In the genomic region with DNA sequence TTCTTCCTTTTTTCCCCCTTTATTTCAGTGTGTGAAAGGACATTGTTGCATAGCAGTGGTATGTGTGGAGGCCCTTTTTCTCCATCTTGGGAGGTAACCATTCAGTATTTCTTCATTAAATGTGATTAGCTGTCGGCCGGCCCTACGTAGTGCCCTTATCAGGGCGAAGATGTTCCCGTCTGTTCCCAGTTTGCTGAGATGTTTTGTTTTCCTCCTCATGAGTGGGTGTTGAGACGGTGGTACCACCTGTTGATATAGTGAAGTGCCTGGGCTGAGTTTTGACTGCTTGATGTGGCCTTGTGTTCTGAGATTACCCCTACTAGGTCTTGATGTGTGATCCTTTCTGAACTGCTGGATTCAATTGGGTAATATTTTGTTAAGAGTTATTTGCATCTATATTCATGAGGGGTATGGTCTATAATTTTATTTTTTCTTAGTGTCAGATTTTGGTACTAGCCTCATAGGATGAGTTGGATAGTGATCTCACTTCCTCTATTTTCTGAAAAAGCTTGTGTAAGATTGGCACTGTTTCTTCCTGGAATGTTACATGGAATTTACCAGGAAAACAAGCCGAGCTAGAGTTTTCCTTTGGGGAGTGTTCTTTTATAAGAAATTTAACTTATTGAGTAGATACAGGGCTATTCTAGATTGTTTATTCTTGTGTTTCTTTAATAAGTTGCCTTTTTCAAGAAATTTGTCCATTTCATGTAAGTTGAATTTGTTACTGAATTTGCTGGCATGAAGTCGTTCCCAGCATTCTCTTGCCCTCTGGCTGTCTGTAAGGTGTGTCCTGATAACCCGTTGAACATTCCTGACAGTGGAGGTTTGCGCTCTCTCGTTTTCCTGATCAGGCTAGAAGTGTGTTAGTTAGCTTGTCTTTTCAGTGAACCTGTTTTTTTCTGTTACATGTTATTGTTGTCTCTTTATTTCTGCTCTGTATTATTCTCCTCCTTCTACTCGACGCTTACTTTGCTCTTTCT, we compare ENCODE assay signal across 13 cellular contexts. TPM values are rescaled to one million over a fixed set of nuclear protein-coding genes. Genes with fewer than 3 reads are reported as not detected.
DNase-seq lines count a peak whose midpoint lies in the region; ATAC-seq and TF ChIP-seq lines count a peak whose summit lies in the region.
"Had no signal": no experiment of that assay in that cellular context is flagged by ENCODE, and none has a peak within 500 bp of the region (broad histone marks: within the 10 kb centered on the region; RNA-seq: fewer than 3 reads in every experiment).

No MANE protein-coding gene starts in this region.

- H3F3A ChIP-seq in GM23338 (replicated peaks; ENCODE audit: low read depth), result peaks cover 7% of the 10 kb centered on the region; the same call in 1 of the 2 replicates
- peaks cover 7% of the 10 kb centered on the region for H3F3A ChIP-seq in SK-N-SH (replicated peaks; ENCODE audit: insufficient read depth)

- H3K79me1 ChIP-seq in mesendoderm (ENCODE audit: low read length), result peaks cover 12% of the 10 kb centered on the region

- POLR2A ChIA-PET in SK-N-SH (lab: Yijun Ruan, JAX), result no interaction called here

- DNase-seq in CD4-positive, CD25-positive, alpha-beta regulatory T cell, result no peak
- DNase-seq in GM23338 (ENCODE audit: low spot score) (no peak), mammary epithelial cell (no peak), mesendoderm (peak; percentile 13), NCI-H1417 treated with DMSO at 0.1 percent for 48 hours (lab: John Stamatoyannopoulos, UW) (no peak), caudate nucleus (lab: John Stamatoyannopoulos, UW) (no peak), SK-N-SH (no peak), SIG-M5 treated with dmso at 0.1 percent for 504 hours (lab: John Stamatoyannopoulos, UW; ENCODE audit: unreplicated experiment) (no peak)
- DNase-seq: activated CD8-positive, alpha-beta memory T cell treated with anti-CD3 and anti-CD28 coated beads, Interleukin-2, amount 10 ng/mL, durations not matched to agents 7 days and 5 days; DMS 273 treated with DMSO at 0.1 percent for 48 hours; NCI-H446 treated with DMSO at 0.1 percent for 48 hours had no signal

- WGBS in mammary epithelial cell (ENCODE audit: low coverage, missing lambda C conversion rate), result 69% methylated on average over 13 of the region's 13 CpGs
- no CpG with 5 or more reads among the region's 13 CpGs for WGBS in mesendoderm (ENCODE audit: extremely low coverage, insufficient coverage, low lambda C conversion rate)
- WGBS in SK-N-SH (ENCODE audit: low lambda C conversion rate), result 87% methylated on average over 13 of the region's 13 CpGs

- H3K18ac ChIP-seq in mesendoderm (ENCODE audit: low read length), result no peak overlapping the region

- no peaks in the 10 kb centered on the region for H3K9me3 ChIP-seq in CD4-positive, CD25-positive, alpha-beta regulatory T cell (ENCODE audit: control insufficient read depth in 2 of 2, low read length in 2 of 2)
- no peaks in the 10 kb centered on the region for H3K9me3 ChIP-seq in mammary epithelial cell (replicated peaks; ENCODE audit: insufficient read depth, low read length)
- H3K9me3 ChIP-seq in SK-N-SH, result no peaks in the 10 kb centered on the region

- ATAC-seq in CD4-positive, CD25-positive, alpha-beta regulatory T cell (ENCODE audit: low read depth in 2 of 2), result no peak
- no peak for ATAC-seq in GM23338
- ATAC-seq: activated CD8-positive, alpha-beta memory T cell treated with anti-CD3 and anti-CD28 coated beads, Interleukin-2, amount 10 ng/mL, durations not matched to agents 7 days and 5 days had no signal

- H2AFZ ChIP-seq in GM23338 (no peak overlapping the region), mammary epithelial cell (ENCODE audit: low read depth, low read length) (no peak overlapping the region), SK-N-SH (ENCODE audit: low read depth) (no peak overlapping the region)

- peak overlapping the region in 1 of 4 donors; percentile 60 for H3K4me3 Mint-ChIP-seq in CD4-positive, CD25-positive, alpha-beta regulatory T cell
- H3K4me3 Mint-ChIP-seq in GM23338, result no peak overlapping the region
- H3K4me3 Mint-ChIP-seq: activated CD8-positive, alpha-beta memory T cell treated with anti-CD3 and anti-CD28 coated beads, Interleukin-2, amount 10 ng/mL, durations not matched to agents 7 days and 5 days had no signal

- H3K27ac Mint-ChIP-seq in CD4-positive, CD25-positive, alpha-beta regulatory T cell, result peak overlapping the region; percentile 37 to 79 (median 55)
- H3K27ac Mint-ChIP-seq in GM23338, result 0 out of 2 replicates have a peak overlapping the region, but pooled peaks have one; percentile 2
- H3K27ac Mint-ChIP-seq: activated CD8-positive, alpha-beta memory T cell treated with anti-CD3 and anti-CD28 coated beads, Interleukin-2, amount 10 ng/mL, durations not matched to agents 7 days and 5 days had no signal

- peaks cover 14% of the 10 kb centered on the region for H4K20me1 ChIP-seq in GM23338 (replicated peaks; ENCODE audit: insufficient read depth)
- no peaks in the 10 kb centered on the region for H4K20me1 ChIP-seq in mammary epithelial cell (ENCODE audit: insufficient read depth, low read length)
- H4K20me1 ChIP-seq in SK-N-SH (ENCODE audit: insufficient read depth), result peaks cover 7% of the 10 kb centered on the region

- no peaks in the 10 kb centered on the region for H3K27me3 ChIP-seq in CD4-positive, CD25-positive, alpha-beta regulatory T cell (ENCODE audit: control insufficient read depth, insufficient read depth, low read length)
- H3K27me3 ChIP-seq in GM23338 (ENCODE audit: insufficient read depth) (no peaks in the 10 kb centered on the region), mammary epithelial cell (ENCODE audit: insufficient read depth, low read length) (no peaks in the 10 kb centered on the region), mesendoderm (ENCODE audit: insufficient read depth, low read length, poor library complexity) (no peaks in the 10 kb centered on the region), SK-N-SH (ENCODE audit: insufficient read depth) (no peaks in the 10 kb centered on the region)

- no peak overlapping the region for H2AK5ac ChIP-seq in mesendoderm (ENCODE audit: low read length)

- no peak overlapping the region for H2BK120ac ChIP-seq in mesendoderm (ENCODE audit: low read depth, low read length)

- H2BK5ac ChIP-seq in mesendoderm (ENCODE audit: low read length), result no peak overlapping the region

- dilution Hi-C loops in mammary epithelial cell (cut with HindIII; ENCODE audit: low sequenced_read_pairs), result loop anchor here (10.0 kb wide), 1 partner anchor 58 kb away; no protein-coding TSS in a partner anchor

- in situ Hi-C loops in mammary epithelial cell (cut with MboI; ENCODE audit: low sequenced_read_pairs in 2 of 2), result no loop called here

- TF ChIP-seq CTCF in GM23338 (conservative IDR thresholded peaks at IDR 0.05; ENCODE audit: low read depth in 2 of 2), result no peak
- TF ChIP-seq CTCF in mammary epithelial cell (conservative IDR thresholded peaks at IDR 0.05 in 1 of 2, IDR thresholded peaks at IDR 0.05 in 1 of 2; ENCODE audit: extremely low read depth in 1 of 2, insufficient read depth in 1 of 2, low read depth in 1 of 2, low read length in 2 of 2), result no peak
- TF ChIP-seq CTCF in SK-N-SH (IDR thresholded peaks at IDR 0.05), result no peak

- H3K36me3 ChIP-seq in CD4-positive, CD25-positive, alpha-beta regulatory T cell (ENCODE audit: control insufficient read depth, insufficient read depth, low read length), result peaks cover 21% of the 10 kb centered on the region
- no peaks in the 10 kb centered on the region for H3K36me3 ChIP-seq in GM23338 (ENCODE audit: insufficient read depth)
- no peaks in the 10 kb centered on the region for H3K36me3 ChIP-seq in mammary epithelial cell (ENCODE audit: insufficient read depth, low read length)
- no peaks in the 10 kb centered on the region for H3K36me3 ChIP-seq in mesendoderm (ENCODE audit: control insufficient read depth, insufficient read depth, low read length)
- peaks cover 13 to 15% of the 10 kb centered on the region in 2 experiments for H3K36me3 ChIP-seq in SK-N-SH (replicated peaks in 1 of 2; ENCODE audit: control insufficient read depth in 1 of 2, insufficient read depth in 2 of 2, low read length in 1 of 2)

- H3K4me3 ChIP-seq in CD4-positive, CD25-positive, alpha-beta regulatory T cell (ENCODE audit: low read depth, low read length), result no peak overlapping the region
- H3K4me3 ChIP-seq in GM23338, result no peak overlapping the region
- no peak overlapping the region for H3K4me3 ChIP-seq in mammary epithelial cell (replicated peaks in 1 of 3; ENCODE audit: insufficient read depth in 1 of 3, low read depth in 2 of 3, low read length in 3 of 3)
- H3K4me3 ChIP-seq in mesendoderm (ENCODE audit: low read length), result no peak overlapping the region
- H3K4me3 ChIP-seq in SK-N-SH (ENCODE audit: low read depth in 2 of 2, low read length in 1 of 2), result no peak overlapping the region
- H3K4me3 ChIP-seq: lung had no signal

- H3K9me3 Mint-ChIP-seq in CD4-positive, CD25-positive, alpha-beta regulatory T cell, result no peaks in the 10 kb centered on the region
- no peaks in the 10 kb centered on the region for H3K9me3 Mint-ChIP-seq in GM23338

- H3K27me3 Mint-ChIP-seq in CD4-positive, CD25-positive, alpha-beta regulatory T cell, result no peaks in the 10 kb centered on the region
- peaks cover 10% of the 10 kb centered on the region for H3K27me3 Mint-ChIP-seq in GM23338 (ENCODE audit: insufficient read depth, low read depth, poor library complexity)
- H3K27me3 Mint-ChIP-seq: activated CD8-positive, alpha-beta memory T cell treated with anti-CD3 and anti-CD28 coated beads, Interleukin-2, amount 10 ng/mL, durations not matched to agents 7 days and 5 days had no signal

- no peak for TF ChIP-seq EP300 in SK-N-SH (IDR thresholded peaks at IDR 0.05; ENCODE audit: borderline replicate concordance in 1 of 2, low read depth in 1 of 2, low read length in 1 of 2)

- no peak overlapping the region for H3K56ac ChIP-seq in mesendoderm (ENCODE audit: low read length)

- CTCF ChIA-PET in mammary epithelial cell (lab: Charles Lee; ENCODE audit: low non-redundant PET) (no interaction called here), SK-N-SH (lab: Yijun Ruan, JAX) (interaction anchor here (0.9 kb wide), 1 partner anchor 12 kb away, joined by 3 read pairs; no protein-coding TSS in a partner anchor)

- peaks cover 18 to 43% (median 33%) of the 10 kb centered on the region in 4 donors for H3K4me1 Mint-ChIP-seq in CD4-positive, CD25-positive, alpha-beta regulatory T cell
- H3K4me1 Mint-ChIP-seq in GM23338, result peaks cover 8% of the 10 kb centered on the region

- H3K9ac ChIP-seq in mammary epithelial cell (ENCODE audit: insufficient read depth, low read length), result no peak overlapping the region
- no peak overlapping the region for H3K9ac ChIP-seq in mesendoderm (ENCODE audit: low read length)
- H3K9ac ChIP-seq in SK-N-SH, result no peak overlapping the region
- H3K9ac ChIP-seq: KMS-11 had no signal

- H2BK15ac ChIP-seq in mesendoderm (replicated peaks; ENCODE audit: low read depth), result no peak overlapping the region

- H3K36me3 Mint-ChIP-seq in CD4-positive, CD25-positive, alpha-beta regulatory T cell, result peaks cover 6% of the 10 kb centered on the region
- H3K36me3 Mint-ChIP-seq in GM23338 (ENCODE audit: low read depth), result no peaks in the 10 kb centered on the region; the same call in 2 of the 3 replicates

- intact Hi-C loops in mammary epithelial cell (cut with micrococcal nuclease), result loop anchor here (10.0 kb wide), 1 partner anchor 198 kb away; a partner anchor contains a TSS

- H4K8ac ChIP-seq in mesendoderm (ENCODE audit: low read depth, low read length), result no peak overlapping the region

- no peak overlapping the region for H4K5ac ChIP-seq in mesendoderm (ENCODE audit: low read length)

- peaks cover 15% of the 10 kb centered on the region for H3K4me1 ChIP-seq in CD4-positive, CD25-positive, alpha-beta regulatory T cell (ENCODE audit: control insufficient read depth, insufficient read depth, low read length, poor library complexity, severe bottlenecking)
- H3K4me1 ChIP-seq in GM23338 (ENCODE audit: insufficient read depth) (peaks cover 7% of the 10 kb centered on the region; the same call in 1 of the 2 replicates), mammary epithelial cell (ENCODE audit: insufficient read depth, low read length) (peaks cover 8% of the 10 kb centered on the region), mesendoderm (ENCODE audit: control insufficient read depth, low read depth, low read length) (no peaks in the 10 kb centered on the region), SK-N-SH (ENCODE audit: control insufficient read depth in 1 of 2, insufficient read depth in 2 of 2, low read depth in 1 of 2, low read length in 1 of 2) (peaks cover 6 to 11% of the 10 kb centered on the region in 2 experiments; a peak in 1 of 4 replicates)

- BruUV-seq in mammary epithelial cell (replicated peaks; lab: Mats Ljungman, UMichigan), result no TSS peak

- H3K9me2 ChIP-seq in GM23338 (ENCODE audit: insufficient read depth), result no peaks in the 10 kb centered on the region
- no peaks in the 10 kb centered on the region for H3K9me2 ChIP-seq in SK-N-SH

- H3K4me2 ChIP-seq in GM23338 (no peak overlapping the region), mammary epithelial cell (ENCODE audit: insufficient read depth, low read depth, low read length) (peak overlapping the region; percentile 55), mesendoderm (ENCODE audit: low read length) (no peak overlapping the region), SK-N-SH (no peak overlapping the region; the same call in 1 of the 2 replicates)
- H3K4me2 ChIP-seq: KMS-11 had no signal

- H3K79me2 ChIP-seq in GM23338 (replicated peaks; ENCODE audit: insufficient read depth) (peaks cover 60% of the 10 kb centered on the region), mammary epithelial cell (ENCODE audit: insufficient read depth, low read length) (peaks cover 84% of the 10 kb centered on the region), mesendoderm (ENCODE audit: control insufficient read depth, insufficient read depth, low read length) (peaks cover 8% of the 10 kb centered on the region), SK-N-SH (ENCODE audit: insufficient read depth) (peaks cover 92% of the 10 kb centered on the region)

- TF ChIP-seq RAD21 in SK-N-SH (IDR thresholded peaks at IDR 0.05; ENCODE audit: low read length), result no peak

- no peak overlapping the region for H3K27ac ChIP-seq in CD4-positive, CD25-positive, alpha-beta regulatory T cell (ENCODE audit: insufficient read depth, low read length, poor library complexity, severe bottlenecking)
- H3K27ac ChIP-seq in GM23338 (ENCODE audit: low read depth), result 0 out of 2 replicates have a peak overlapping the region, but pooled peaks have one; percentile 15
- H3K27ac ChIP-seq in mammary epithelial cell (ENCODE audit: insufficient read depth, low read depth, low read length), result no peak overlapping the region
- H3K27ac ChIP-seq in mesendoderm (ENCODE audit: low read depth, low read length), result no peak overlapping the region
- no peak overlapping the region for H3K27ac ChIP-seq in caudate nucleus (ENCODE audit: low read depth, low read length)
- H3K27ac ChIP-seq in SK-N-SH (ENCODE audit: low read depth in 2 of 2, low read length in 1 of 2), result peak overlapping the region in 1 of 2 experiments; percentile 18; a peak in 1 of 4 replicates
- H3K27ac ChIP-seq: KMS-11 had no signal

- no peak overlapping the region for H3K23ac ChIP-seq in mesendoderm (ENCODE audit: low read length)

- H3K4ac ChIP-seq in mesendoderm (ENCODE audit: low read depth, low read length), result no peak overlapping the region

RNA-seq across cellular contexts. Expression of a gene that starts 4.3 kb away (rescaled TPM):
- total RNA-seq in CD4-positive, CD25-positive, alpha-beta regulatory T cell, result 17.5 TPM
- polyA plus RNA-seq in CD4-positive, CD25-positive, alpha-beta regulatory T cell, result 10 to 100 TPM; 18.7 to 23.6 (median 20.4) TPM
- 11.3 and 13.6 TPM in 2 replicates for total RNA-seq in GM23338 (2014; rRNA removed; shearing (Covaris generic))
- polyA plus RNA-seq in GM23338 (2016; fragmentation: Nextera tagmentation; extraction: Ambion mirVana) (11.7 and 15.4 TPM in 2 replicates), mammary epithelial cell (28.2 TPM), SK-N-SH (2012; rRNA removed) (36.6 and 42.9 TPM in 2 replicates)
- 10 to 100 TPM; 20.7 to 38.6 TPM for total RNA-seq in mammary epithelial cell
- polyA minus RNA-seq in mammary epithelial cell, result 8.8 TPM
- 19.6 TPM for polyA plus RNA-seq in mesendoderm (2013, experiment 1 of 2)
- 18.5 TPM for polyA plus RNA-seq in mesendoderm (2013, experiment 2 of 2)
- polyA plus RNA-seq in SK-N-SH (2012; cell fraction: cytosol; rRNA removed), result 25.8 and 27.8 TPM in 2 replicates
- polyA plus RNA-seq in SK-N-SH (2012; cell fraction: nucleus; rRNA removed), result 66.8 and 75.1 TPM in 2 replicates

RNA-seq across cellular contexts. Expression of a gene that starts 32.9 kb away (rescaled TPM):
- total RNA-seq in CD4-positive, CD25-positive, alpha-beta regulatory T cell, result not detected
- polyA plus RNA-seq in CD4-positive, CD25-positive, alpha-beta regulatory T cell, result not detected
- total RNA-seq in GM23338 (2014; rRNA removed; shearing (Covaris generic)), result 2.9 and 5.2 TPM in 2 replicates
- polyA plus RNA-seq in GM23338 (2016; fragmentation: Nextera tagmentation; extraction: Ambion mirVana) (1.5 and 2.0 TPM in 2 replicates), mammary epithelial cell (not detected), SK-N-SH (2012; rRNA removed) (0.02 TPM in 2 replicates)
- total RNA-seq in mammary epithelial cell, result not detected
- polyA minus RNA-seq in mammary epithelial cell, result not detected
- polyA plus RNA-seq in mesendoderm (2013, experiment 1 of 2), result 0.28 TPM
- polyA plus RNA-seq in mesendoderm (2013, experiment 2 of 2), result 0.35 TPM
- polyA plus RNA-seq in SK-N-SH (2012; cell fraction: cytosol; rRNA removed), result 0.03 and 0.04 TPM in 2 replicates
- polyA plus RNA-seq in SK-N-SH (2012; cell fraction: nucleus; rRNA removed), result 0.07 and 0.18 TPM in 2 replicates
- total RNA-seq: activated CD8-positive, alpha-beta memory T cell treated with anti-CD3 and anti-CD28 coated beads, Interleukin-2, amount 10 ng/mL, durations not matched to agents 7 days and 5 days; lung had no signal
- polyA plus RNA-seq: lung had no signal

RNA-seq across cellular contexts. Expression of a gene that starts 43.6 kb away (rescaled TPM):
- 21.0 TPM for total RNA-seq in CD4-positive, CD25-positive, alpha-beta regulatory T cell
- polyA plus RNA-seq in CD4-positive, CD25-positive, alpha-beta regulatory T cell, result under 1 TPM; 0.39 to 0.98 (median 0.73) TPM
- total RNA-seq in GM23338 (2014; rRNA removed; shearing (Covaris generic)), result 24.6 and 32.6 TPM in 2 replicates
- polyA plus RNA-seq in GM23338 (2016; fragmentation: Nextera tagmentation; extraction: Ambion mirVana) (6.5 and 7.3 TPM in 2 replicates), mammary epithelial cell (10.4 TPM), SK-N-SH (2012; rRNA removed) (10.7 and 13.1 TPM in 2 replicates)
- 10 to 100 TPM; 16.3 to 20.6 TPM for total RNA-seq in mammary epithelial cell
- 17.7 TPM for polyA minus RNA-seq in mammary epithelial cell
- polyA plus RNA-seq in mesendoderm (2013, experiment 1 of 2), result 7.7 TPM
- polyA plus RNA-seq in mesendoderm (2013, experiment 2 of 2), result 7.7 TPM
- polyA plus RNA-seq in SK-N-SH (2012; cell fraction: cytosol; rRNA removed), result 6.1 and 7.6 TPM in 2 replicates
- 38.4 and 51.9 TPM in 2 replicates for polyA plus RNA-seq in SK-N-SH (2012; cell fraction: nucleus; rRNA removed)

RNA-seq across cellular contexts. Expression of a gene that starts 44.0 kb away (rescaled TPM):
- 172 TPM for total RNA-seq in CD4-positive, CD25-positive, alpha-beta regulatory T cell
- 100 to 1,000 TPM; 512 to 670 (median 608) TPM for polyA plus RNA-seq in CD4-positive, CD25-positive, alpha-beta regulatory T cell
- 357 and 427 TPM in 2 replicates for total RNA-seq in GM23338 (2014; rRNA removed; shearing (Covaris generic))
- polyA plus RNA-seq in GM23338 (2016; fragmentation: Nextera tagmentation; extraction: Ambion mirVana), result 610 and 628 TPM in 2 replicates
- 100 to 1,000 TPM; 173 to 303 TPM for total RNA-seq in mammary epithelial cell
- polyA plus RNA-seq in mammary epithelial cell, result 575 TPM
- polyA minus RNA-seq in mammary epithelial cell, result 118 TPM
- 431 TPM for polyA plus RNA-seq in mesendoderm (2013, experiment 1 of 2)
- polyA plus RNA-seq in mesendoderm (2013, experiment 2 of 2), result 443 TPM
- 687 and 801 TPM in 2 replicates for polyA plus RNA-seq in SK-N-SH (2012; rRNA removed)
- polyA plus RNA-seq in SK-N-SH (2012; cell fraction: cytosol; rRNA removed), result 613 and 674 TPM in 2 replicates
- polyA plus RNA-seq in SK-N-SH (2012; cell fraction: nucleus; rRNA removed), result 549 and 666 TPM in 2 replicates

RNA-seq across cellular contexts. Expression of a gene that starts 51.1 kb away (rescaled TPM):
- total RNA-seq in CD4-positive, CD25-positive, alpha-beta regulatory T cell, result 85.2 TPM
- 10 to 100 TPM; 19.3 to 23.3 (median 22.0) TPM for polyA plus RNA-seq in CD4-positive, CD25-positive, alpha-beta regulatory T cell
- total RNA-seq in GM23338 (2014; rRNA removed; shearing (Covaris generic)), result 24.2 and 31.2 TPM in 2 replicates
- polyA plus RNA-seq in GM23338 (2016; fragmentation: Nextera tagmentation; extraction: Ambion mirVana) (16.6 and 19.4 TPM in 2 replicates), mammary epithelial cell (12.0 TPM), SK-N-SH (2012; rRNA removed) (17.7 and 18.7 TPM in 2 replicates)
- total RNA-seq in mammary epithelial cell, result 10 to 100 TPM; 39.7 to 52.4 TPM
- polyA minus RNA-seq in mammary epithelial cell, result 20.1 TPM
- polyA plus RNA-seq in mesendoderm (2013, experiment 1 of 2), result 14.3 TPM
- 14.3 TPM for polyA plus RNA-seq in mesendoderm (2013, experiment 2 of 2)
- 10.6 and 13.0 TPM in 2 replicates for polyA plus RNA-seq in SK-N-SH (2012; cell fraction: cytosol; rRNA removed)
- polyA plus RNA-seq in SK-N-SH (2012; cell fraction: nucleus; rRNA removed), result 38.0 and 48.3 TPM in 2 replicates
